ENCODE assay signal across 28 cellular contexts in the genomic region with DNA sequence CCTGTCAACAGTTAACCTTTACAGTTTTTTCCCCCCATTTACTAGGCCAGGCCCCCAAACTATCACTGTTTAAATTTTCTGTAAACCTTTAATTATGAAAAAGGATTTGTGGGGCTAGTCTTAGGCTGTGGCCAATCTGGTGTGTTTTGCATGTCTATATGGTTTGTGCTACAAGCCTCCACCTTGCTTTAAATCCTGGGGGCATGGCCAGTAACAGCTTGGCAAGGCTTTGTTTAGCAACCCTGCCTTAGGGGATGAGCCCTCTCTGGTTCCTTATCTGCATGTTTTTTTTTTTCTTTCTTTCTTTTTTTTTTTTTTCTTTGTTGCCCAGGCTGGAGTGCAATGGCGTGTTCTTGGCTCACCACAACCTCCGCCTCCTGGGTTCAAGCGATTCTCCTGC.
DNase-seq lines count a peak whose midpoint lies in the region; ATAC-seq, FAIRE-seq and TF ChIP-seq lines count a peak whose summit lies in the region.
"Had no signal": no experiment of that assay in that cellular context is flagged by ENCODE, and none has a peak within 500 bp of the region (broad histone marks: within the 10 kb centered on the region; RNA-seq: fewer than 3 reads in every experiment).

No MANE protein-coding gene starts in this region.

- H2BK5ac ChIP-seq in mesendoderm (ENCODE audit: low read length), result no peak overlapping the region

- no peak overlapping the region for H2AK5ac ChIP-seq in mesendoderm (ENCODE audit: low read length)

- H3K56ac ChIP-seq in mesendoderm (ENCODE audit: low read length), result no peak overlapping the region

- H3K27ac Mint-ChIP-seq in IgD-negative memory B cell, result peak overlapping the region in 2 of 3 donors; percentile 79 to 90
- no peak overlapping the region for H3K27ac Mint-ChIP-seq in T-helper 2 cell treated with Interferon-gamma antibody and Interleukin-4, amounts not matched to agents 5 μg/mL and 100 μg/mL, for 36 hours
- H3K27ac Mint-ChIP-seq in stimulated activated naive CD8-positive, alpha-beta T cell treated with anti-CD3 and anti-CD28 coated beads, Interleukin-15, amount 100 ng/mL, for 72 hours, result no peak overlapping the region
- H3K27ac Mint-ChIP-seq: activated CD4-positive, alpha-beta T cell treated with anti-CD3 and anti-CD28 coated beads, Interleukin-2, amount 10 ng/mL, durations not matched to agents 24 days and 14 days; activated CD8-positive, alpha-beta memory T cell treated with anti-CD3 and anti-CD28 coated beads, Interleukin-2, amount 10 ng/mL, durations not matched to agents 7 days and 5 days; activated naive CD4-positive, alpha-beta T cell treated with anti-CD3 and anti-CD28 coated beads, Interleukin-2, amount 10 ng/mL, durations not matched to agents 7 days and 5 days; effector memory CD8-positive, alpha-beta T cell; mesothelial cell of epicardium; naive thymus-derived CD4-positive, alpha-beta T cell had no signal

- TF ChIP-seq CTCF in OCI-LY7 (conservative IDR thresholded peaks at IDR 0.05; ENCODE audit: low read length), result no peak

- H3K79me2 ChIP-seq in OCI-LY7 (ENCODE audit: insufficient read depth, low read depth, low read length), result no peaks in the 10 kb centered on the region
- H3K79me2 ChIP-seq in mesendoderm (ENCODE audit: control insufficient read depth, insufficient read depth, low read length), result no peaks in the 10 kb centered on the region

- H4K8ac ChIP-seq in mesendoderm (ENCODE audit: low read depth, low read length), result no peak overlapping the region

- H3K27ac ChIP-seq in OCI-LY7 (ENCODE audit: low read depth, low read length, poor library complexity, severe bottlenecking) (no peak overlapping the region), mesendoderm (ENCODE audit: low read depth, low read length) (no peak overlapping the region)
- H3K27ac ChIP-seq: breast epithelium, C4-2B, suprapubic skin had no signal

- H2BK15ac ChIP-seq in mesendoderm (replicated peaks; ENCODE audit: low read depth), result no peak overlapping the region

- H3K36me3 Mint-ChIP-seq in IgD-negative memory B cell, result peaks cover 9% of the 10 kb centered on the region
- no peaks in the 10 kb centered on the region for H3K36me3 Mint-ChIP-seq in T-helper 2 cell treated with Interferon-gamma antibody and Interleukin-4, amounts not matched to agents 5 μg/mL and 100 μg/mL, for 36 hours (ENCODE audit: low read depth)
- H3K36me3 Mint-ChIP-seq: activated CD8-positive, alpha-beta memory T cell treated with anti-CD3 and anti-CD28 coated beads, Interleukin-2, amount 10 ng/mL, durations not matched to agents 7 days and 5 days; activated naive CD4-positive, alpha-beta T cell treated with anti-CD3 and anti-CD28 coated beads, Interleukin-2, amount 10 ng/mL, durations not matched to agents 7 days and 5 days; mesothelial cell of epicardium; naive thymus-derived CD4-positive, alpha-beta T cell had no signal

- DNase-seq in OCI-LY7 (ENCODE audit: low spot score) (no peak), mesendoderm (peak; percentile 25), RCC 7860 (ENCODE audit: low spot score) (no peak), A172 (ENCODE audit: low spot score) (no peak)
- DNase-seq in T-helper 2 cell treated with Interferon-gamma antibody and Interleukin-4, amounts not matched to agents 5 μg/mL and 100 μg/mL, for 36 hours (ENCODE audit: low spot score), result no peak
- DNase-seq in stimulated activated naive CD8-positive, alpha-beta T cell treated with anti-CD3 and anti-CD28 coated beads, Interleukin-15, amount 100 ng/mL, for 72 hours, result no peak
- DNase-seq: activated CD4-positive, alpha-beta T cell treated with anti-CD3 and anti-CD28 coated beads, Interleukin-2, amount 10 ng/mL, durations not matched to agents 24 days and 14 days; activated CD8-positive, alpha-beta memory T cell treated with anti-CD3 and anti-CD28 coated beads, Interleukin-2, amount 10 ng/mL, durations not matched to agents 7 days and 5 days; activated naive CD4-positive, alpha-beta T cell treated with anti-CD3 and anti-CD28 coated beads, Interleukin-2, amount 10 ng/mL, durations not matched to agents 7 days and 5 days; amniotic stem cell; DND-41; effector memory CD8-positive, alpha-beta T cell; foreskin melanocyte; naive thymus-derived CD4-positive, alpha-beta T cell; NCI-H1092; NCI-H2029; NCI-H69 had no signal

- H3K4me2 ChIP-seq in OCI-LY7 (ENCODE audit: low read length), result peak overlapping the region; percentile 38; the same call in 1 of the 2 replicates
- no peak overlapping the region for H3K4me2 ChIP-seq in mesendoderm (ENCODE audit: low read length)

- H2AFZ ChIP-seq in OCI-LY7 (ENCODE audit: low read length), result 0 out of 2 replicates have a peak overlapping the region, but pooled peaks have one; percentile 31

- H3K36me3 ChIP-seq in ES-I3 (ENCODE audit: insufficient read depth, low read length) (no peaks in the 10 kb centered on the region), OCI-LY7 (ENCODE audit: insufficient read depth, low read length) (no peaks in the 10 kb centered on the region), mesendoderm (ENCODE audit: control insufficient read depth, insufficient read depth, low read length) (no peaks in the 10 kb centered on the region)
- H3K36me3 ChIP-seq: breast epithelium, suprapubic skin had no signal

- H4K5ac ChIP-seq in mesendoderm (ENCODE audit: low read length), result no peak overlapping the region

- CTCF ChIA-PET in OCI-LY7 (lab: Charles Lee; ENCODE audit: unreplicated experiment), result no interaction called here

- H3K9me3 ChIP-seq in ES-I3 (ENCODE audit: control insufficient read depth, insufficient read depth, low read length) (peaks cover 10% of the 10 kb centered on the region; the same call in 1 of the 2 replicates), OCI-LY7 (ENCODE audit: low read length) (peaks cover 10% of the 10 kb centered on the region; the same call in 1 of the 2 replicates)

- H3K9me3 Mint-ChIP-seq in IgD-negative memory B cell, result peaks cover 0 to 8% (median 3%) of the 10 kb centered on the region in 3 donors
- peaks cover 9% of the 10 kb centered on the region for H3K9me3 Mint-ChIP-seq in T-helper 2 cell treated with Interferon-gamma antibody and Interleukin-4, amounts not matched to agents 5 μg/mL and 100 μg/mL, for 36 hours
- H3K9me3 Mint-ChIP-seq in stimulated activated naive CD8-positive, alpha-beta T cell treated with anti-CD3 and anti-CD28 coated beads, Interleukin-15, amount 100 ng/mL, for 72 hours, result peaks cover 14 to 15% of the 10 kb centered on the region in 2 donors

- H3K4me3 ChIP-seq in OCI-LY7 (ENCODE audit: low read depth, low read length, poor library complexity, severe bottlenecking) (no peak overlapping the region), mesendoderm (ENCODE audit: low read length) (no peak overlapping the region)
- H3K4me3 ChIP-seq: breast epithelium, skin epidermis, suprapubic skin had no signal

- no CpG with 5 or more reads among the region's 3 CpGs for WGBS in mesendoderm (ENCODE audit: extremely low coverage, insufficient coverage, low lambda C conversion rate)

- no peaks in the 10 kb centered on the region for H3K79me1 ChIP-seq in mesendoderm (ENCODE audit: low read length)

- ATAC-seq in stimulated activated naive CD8-positive, alpha-beta T cell treated with anti-CD3 and anti-CD28 coated beads, Interleukin-15, amount 100 ng/mL, for 72 hours, result no peak
- ATAC-seq: activated CD8-positive, alpha-beta memory T cell treated with anti-CD3 and anti-CD28 coated beads, Interleukin-2, amount 10 ng/mL, durations not matched to agents 7 days and 5 days; effector memory CD8-positive, alpha-beta T cell; esophagus mucosa; naive thymus-derived CD4-positive, alpha-beta T cell; Panc1 had no signal

- no peaks in the 10 kb centered on the region for H4K20me1 ChIP-seq in OCI-LY7 (ENCODE audit: insufficient read depth, low read length)

- intact Hi-C loops in OCI-LY7 (cut with micrococcal nuclease; ENCODE audit: unreplicated experiment), result no loop called here

- peaks cover 8 to 39% (median 21%) of the 10 kb centered on the region in 3 donors for H3K4me1 Mint-ChIP-seq in IgD-negative memory B cell
- no peaks in the 10 kb centered on the region for H3K4me1 Mint-ChIP-seq in T-helper 2 cell treated with Interferon-gamma antibody and Interleukin-4, amounts not matched to agents 5 μg/mL and 100 μg/mL, for 36 hours (ENCODE audit: low read depth)
- no peaks in the 10 kb centered on the region for H3K4me1 Mint-ChIP-seq in stimulated activated naive CD8-positive, alpha-beta T cell treated with anti-CD3 and anti-CD28 coated beads, Interleukin-15, amount 100 ng/mL, for 72 hours
- H3K4me1 Mint-ChIP-seq: activated CD4-positive, alpha-beta T cell treated with anti-CD3 and anti-CD28 coated beads, Interleukin-2, amount 10 ng/mL, durations not matched to agents 24 days and 14 days; activated CD8-positive, alpha-beta memory T cell treated with anti-CD3 and anti-CD28 coated beads, Interleukin-2, amount 10 ng/mL, durations not matched to agents 7 days and 5 days; activated naive CD4-positive, alpha-beta T cell treated with anti-CD3 and anti-CD28 coated beads, Interleukin-2, amount 10 ng/mL, durations not matched to agents 7 days and 5 days; mesothelial cell of epicardium; naive thymus-derived CD4-positive, alpha-beta T cell had no signal

- no peak overlapping the region for H3K4ac ChIP-seq in mesendoderm (ENCODE audit: low read depth, low read length)

- H3K18ac ChIP-seq in mesendoderm (ENCODE audit: low read length), result no peak overlapping the region

- H3K9ac ChIP-seq in ES-I3 (ENCODE audit: low read depth, low read length), result peak overlapping the region; percentile 57; the same call in 1 of the 2 replicates
- no peak overlapping the region for H3K9ac ChIP-seq in mesendoderm (ENCODE audit: low read length)

- H3K27me3 ChIP-seq in mesendoderm (ENCODE audit: insufficient read depth, low read length, poor library complexity), result no peaks in the 10 kb centered on the region
- H3K27me3 ChIP-seq: breast epithelium, suprapubic skin had no signal

- no TSS peak for BruUV-seq in OCI-LY7 (replicated peaks; lab: Mats Ljungman, UMichigan)

- peak overlapping the region; percentile 86 to 99 (median 94) for H3K4me3 Mint-ChIP-seq in IgD-negative memory B cell
- no peak overlapping the region for H3K4me3 Mint-ChIP-seq in T-helper 2 cell treated with Interferon-gamma antibody and Interleukin-4, amounts not matched to agents 5 μg/mL and 100 μg/mL, for 36 hours
- no peak overlapping the region for H3K4me3 Mint-ChIP-seq in stimulated activated naive CD8-positive, alpha-beta T cell treated with anti-CD3 and anti-CD28 coated beads, Interleukin-15, amount 100 ng/mL, for 72 hours
- H3K4me3 Mint-ChIP-seq: activated CD4-positive, alpha-beta T cell treated with anti-CD3 and anti-CD28 coated beads, Interleukin-2, amount 10 ng/mL, durations not matched to agents 24 days and 14 days; activated CD8-positive, alpha-beta memory T cell treated with anti-CD3 and anti-CD28 coated beads, Interleukin-2, amount 10 ng/mL, durations not matched to agents 7 days and 5 days; activated naive CD4-positive, alpha-beta T cell treated with anti-CD3 and anti-CD28 coated beads, Interleukin-2, amount 10 ng/mL, durations not matched to agents 7 days and 5 days; effector memory CD8-positive, alpha-beta T cell; mesothelial cell of epicardium; naive thymus-derived CD4-positive, alpha-beta T cell had no signal

- POLR2A ChIA-PET in OCI-LY7 (lab: Charles Lee), result no interaction called here

- no peaks in the 10 kb centered on the region for H3K4me1 ChIP-seq in ES-I3 (ENCODE audit: insufficient read depth, low read length)
- no peaks in the 10 kb centered on the region for H3K4me1 ChIP-seq in OCI-LY7 (ENCODE audit: insufficient read depth, low read length, poor library complexity, severe bottlenecking)
- no peaks in the 10 kb centered on the region for H3K4me1 ChIP-seq in mesendoderm (ENCODE audit: control insufficient read depth, low read depth, low read length)
- H3K4me1 ChIP-seq: breast epithelium, suprapubic skin had no signal

- H3K9me2 ChIP-seq in OCI-LY7 (ENCODE audit: insufficient read depth, low read length), result no peaks in the 10 kb centered on the region

- no peak for FAIRE-seq in RCC 7860 (lab: Jason Lieb, UNC)
- FAIRE-seq: colon, urothelium cell line had no signal

- no peak overlapping the region for H3K23ac ChIP-seq in mesendoderm (ENCODE audit: low read length)

- H2BK120ac ChIP-seq in mesendoderm (ENCODE audit: low read depth, low read length), result no peak overlapping the region

- H3K27me3 Mint-ChIP-seq in IgD-negative memory B cell, result no peaks in the 10 kb centered on the region
- no peaks in the 10 kb centered on the region for H3K27me3 Mint-ChIP-seq in T-helper 2 cell treated with Interferon-gamma antibody and Interleukin-4, amounts not matched to agents 5 μg/mL and 100 μg/mL, for 36 hours (ENCODE audit: low read depth)
- peaks cover 10% of the 10 kb centered on the region for H3K27me3 Mint-ChIP-seq in stimulated activated naive CD8-positive, alpha-beta T cell treated with anti-CD3 and anti-CD28 coated beads, Interleukin-15, amount 100 ng/mL, for 72 hours
- H3K27me3 Mint-ChIP-seq: activated CD4-positive, alpha-beta T cell treated with anti-CD3 and anti-CD28 coated beads, Interleukin-2, amount 10 ng/mL, durations not matched to agents 24 days and 14 days; activated CD8-positive, alpha-beta memory T cell treated with anti-CD3 and anti-CD28 coated beads, Interleukin-2, amount 10 ng/mL, durations not matched to agents 7 days and 5 days; activated naive CD4-positive, alpha-beta T cell treated with anti-CD3 and anti-CD28 coated beads, Interleukin-2, amount 10 ng/mL, durations not matched to agents 7 days and 5 days had no signal

Comparison
In these comparisons a context has a peak if more than half of its experiments do, and no peak if none do; other contexts are left out.
1. H3K27ac Mint-ChIP-seq: peak in IgD-negative memory B cell (2 of 3); none in T-helper 2 cell treated with Interferon-gamma antibody and Interleukin-4, amounts not matched to agents 5 μg/mL and 100 μg/mL, for 36 hours (single experiment) and stimulated activated naive CD8-positive, alpha-beta T cell treated with anti-CD3 and anti-CD28 coated beads, Interleukin-15, amount 100 ng/mL, for 72 hours (0 of 2).
2. H3K4me3 Mint-ChIP-seq: peak in IgD-negative memory B cell (4 of 4); none in T-helper 2 cell treated with Interferon-gamma antibody and Interleukin-4, amounts not matched to agents 5 μg/mL and 100 μg/mL, for 36 hours (single experiment) and stimulated activated naive CD8-positive, alpha-beta T cell treated with anti-CD3 and anti-CD28 coated beads, Interleukin-15, amount 100 ng/mL, for 72 hours (0 of 2).